8 cellular contexts compared by ENCODE assay signal in genomic region chr10:98404571-98405396, GRCh38. TPM values are rescaled to one million over a fixed set of nuclear protein-coding genes. Genes with fewer than 3 reads are reported as not detected.
DNase-seq lines count a peak whose midpoint lies in the region; ATAC-seq and TF ChIP-seq lines count a peak whose summit lies in the region.

No MANE protein-coding gene starts in this region.

- no peaks in the 10 kb centered on the region for H3K79me2 ChIP-seq in osteoblast (ENCODE audit: insufficient read depth, low read length)

- peak overlapping the region; percentile 92 for H3K27ac ChIP-seq in osteoblast (ENCODE audit: low read depth, low read length)

- H3K9me3 Mint-ChIP-seq in activated CD4-positive, alpha-beta memory T cell treated with anti-CD3 and anti-CD28 coated beads, Interleukin-2, amount 10 ng/mL, durations not matched to agents 7 days and 5 days: no peaks in the 10 kb centered on the region

- peaks cover 21% of the 10 kb centered on the region for H3K4me1 ChIP-seq in osteoblast (ENCODE audit: insufficient read depth, low read length)

- H3K9me3 ChIP-seq in osteoblast (ENCODE audit: low read depth, low read length): no peaks in the 10 kb centered on the region

- H3K4me2 ChIP-seq in osteoblast (ENCODE audit: insufficient read depth, low read length): peak overlapping the region; percentile 71

- H3K36me3 ChIP-seq in osteoblast (ENCODE audit: insufficient read depth, low read length): peaks cover 3% of the 10 kb centered on the region

- peak overlapping the region; percentile 53 for H3K27ac Mint-ChIP-seq in activated CD4-positive, alpha-beta memory T cell treated with anti-CD3 and anti-CD28 coated beads, Interleukin-2, amount 10 ng/mL, durations not matched to agents 7 days and 5 days

- in situ Hi-C loops in G401 (cut with HindIII; ENCODE audit: low sequenced_read_pairs): no loop called here

- H3K4me1 Mint-ChIP-seq in activated CD4-positive, alpha-beta memory T cell treated with anti-CD3 and anti-CD28 coated beads, Interleukin-2, amount 10 ng/mL, durations not matched to agents 7 days and 5 days: peaks cover 20% of the 10 kb centered on the region

- TF ChIP-seq CTCF in osteoblast (IDR thresholded peaks at IDR 0.05; ENCODE audit: extremely low read depth, low read depth, low read length): no peak

- ATAC-seq in GM18511 (IDR thresholded peaks at IDR 0.05; ENCODE audit: unreplicated experiment): peak; percentile 67
- ATAC-seq in HG02588 (IDR thresholded peaks at IDR 0.05; ENCODE audit: unreplicated experiment): peak; percentile 56

- H2AFZ ChIP-seq in osteoblast (ENCODE audit: low read length): peak overlapping the region; percentile 27

- POLR2A ChIA-PET in activated CD4-positive, alpha-beta memory T cell treated with anti-CD3 and anti-CD28 coated beads, Interleukin-2, amount 10 ng/mL, durations not matched to agents 7 days and 5 days (lab: Charles Lee): interaction anchor here (1.4 to 3.1 kb wide), 4 partner anchors 10 to 65 kb away, joined by 4 to 16 read pairs (median 12); partner anchors contain the start of gene PYROXD2

- no peaks in the 10 kb centered on the region for H3K27me3 ChIP-seq in osteoblast (ENCODE audit: insufficient read depth, low read length)

- H3K4me3 Mint-ChIP-seq in activated CD4-positive, alpha-beta memory T cell treated with anti-CD3 and anti-CD28 coated beads, Interleukin-2, amount 10 ng/mL, durations not matched to agents 7 days and 5 days: no peak overlapping the region

- CTCF ChIA-PET in activated CD4-positive, alpha-beta memory T cell treated with anti-CD3 and anti-CD28 coated beads, Interleukin-2, amount 10 ng/mL, durations not matched to agents 7 days and 5 days (lab: Charles Lee): interaction anchor here (1.4 to 2.2 kb wide), 2 partner anchors 10 to 62 kb away, joined by 4 to 7 read pairs; no protein-coding TSS in a partner anchor

- DNase-seq in activated CD4-positive, alpha-beta memory T cell treated with anti-CD3 and anti-CD28 coated beads, Interleukin-2, amount 10 ng/mL, durations not matched to agents 7 days and 5 days: peak; percentile 35
- DNase-seq in osteoblast (ENCODE audit: insufficient read length, low spot score, missing footprints) (peak; percentile 90), NCI-H510A (lab: John Stamatoyannopoulos, UW) (no peak), ureter (ENCODE audit: low spot score) (no peak), NCI-H510A treated with DMSO at 0.1 percent for 48 hours (lab: John Stamatoyannopoulos, UW) (no peak), G401 (ENCODE audit: low spot score) (no peak)

- H4K20me1 ChIP-seq in osteoblast (ENCODE audit: insufficient read depth, low read length): no peaks in the 10 kb centered on the region

- H3K27me3 Mint-ChIP-seq in activated CD4-positive, alpha-beta memory T cell treated with anti-CD3 and anti-CD28 coated beads, Interleukin-2, amount 10 ng/mL, durations not matched to agents 7 days and 5 days: no peaks in the 10 kb centered on the region

- H3K36me3 Mint-ChIP-seq in activated CD4-positive, alpha-beta memory T cell treated with anti-CD3 and anti-CD28 coated beads, Interleukin-2, amount 10 ng/mL, durations not matched to agents 7 days and 5 days (ENCODE audit: low read depth): peaks cover 3% of the 10 kb centered on the region

- H3K4me3 ChIP-seq in osteoblast (ENCODE audit: insufficient read depth, low read length): peak overlapping the region; percentile 52

RNA-seq across cellular contexts. Expression of gene PYROXD2, which starts 10.2 kb away (rescaled TPM):
- total RNA-seq in activated CD4-positive, alpha-beta memory T cell treated with anti-CD3 and anti-CD28 coated beads, Interleukin-2, amount 10 ng/mL, durations not matched to agents 7 days and 5 days: 10 to 100 TPM; 13.5 to 18.7 TPM
- total RNA-seq in osteoblast (11.6 and 12.4 TPM in 2 replicates), ureter (25.8 TPM)
- not detected in 2 replicates for total RNA-seq in G401 (2014; rRNA removed; shearing (Covaris generic))

RNA-seq across cellular contexts. Expression of gene HPS1, which starts 42.0 kb away (rescaled TPM):
- total RNA-seq in activated CD4-positive, alpha-beta memory T cell treated with anti-CD3 and anti-CD28 coated beads, Interleukin-2, amount 10 ng/mL, durations not matched to agents 7 days and 5 days: 10 to 100 TPM; 85.4 to 88.3 TPM
- total RNA-seq in osteoblast: 52.1 and 61.9 TPM in 2 replicates
- 63.3 TPM for total RNA-seq in ureter
- 33.1 and 38.8 TPM in 2 replicates for total RNA-seq in G401 (2014; rRNA removed; shearing (Covaris generic))

Comparison
In these comparisons a context has a peak if more than half of its experiments do, and no peak if none do; other contexts are left out.
1. DNase-seq: peak in activated CD4-positive, alpha-beta memory T cell treated with anti-CD3 and anti-CD28 coated beads, Interleukin-2, amount 10 ng/mL, durations not matched to agents 7 days and 5 days (single experiment) and osteoblast (single experiment); none in NCI-H510A (single experiment), ureter (single experiment), NCI-H510A treated with DMSO at 0.1 percent for 48 hours (single experiment) and G401 (single experiment).
2. RNA of gene PYROXD2, which starts 10.2 kb away (total RNA-seq): 25.8 TPM in ureter (single experiment), 13.5 to 18.7 TPM in activated CD4-positive, alpha-beta memory T cell treated with anti-CD3 and anti-CD28 coated beads, Interleukin-2, amount 10 ng/mL, durations not matched to agents 7 days and 5 days and 11.6 to 12.4 TPM in osteoblast; not detected in G401; every median in the first group is over 10 times any median in the second.